In genomic region chr16:85686912-85687591, GRCh38 we compare ENCODE assay signal across 10 cellular contexts. TPM values are rescaled to one million over a fixed set of nuclear protein-coding genes. Genes with fewer than 3 reads are reported as not detected.
DNase-seq lines count a peak whose midpoint lies in the region; ATAC-seq and TF ChIP-seq lines count a peak whose summit lies in the region.
"Had no signal": no experiment of that assay in that cellular context is flagged by ENCODE, and none has a peak within 500 bp of the region (broad histone marks: within the 10 kb centered on the region; RNA-seq: fewer than 3 reads in every experiment).

No MANE protein-coding gene starts in this region.

- H3K27me3 Mint-ChIP-seq in effector memory CD8-positive, alpha-beta T cell = no peaks in the 10 kb centered on the region
- peaks cover 4% of the 10 kb centered on the region for H3K27me3 Mint-ChIP-seq in type B pancreatic cell

- H3K4me3 Mint-ChIP-seq in effector memory CD8-positive, alpha-beta T cell = peak overlapping the region; percentile 80 to 82
- peak overlapping the region; percentile 85 for H3K4me3 Mint-ChIP-seq in type B pancreatic cell

- no peaks in the 10 kb centered on the region for H3K9me3 Mint-ChIP-seq in effector memory CD8-positive, alpha-beta T cell
- no peaks in the 10 kb centered on the region for H3K9me3 Mint-ChIP-seq in type B pancreatic cell

- no peak for TF ChIP-seq CTCF in type B pancreatic cell (conservative IDR thresholded peaks at IDR 0.05)

- no peak for ATAC-seq in Right ventricle myocardium superior (ENCODE audit: poor library complexity)
- no peak for ATAC-seq in effector memory CD8-positive, alpha-beta T cell (replicated peaks)
- no peak for ATAC-seq in HG03378 (IDR thresholded peaks at IDR 0.05; ENCODE audit: unreplicated experiment)
- ATAC-seq in GM19463 (IDR thresholded peaks at IDR 0.05; ENCODE audit: unreplicated experiment) = no peak
- ATAC-seq: pancreas had no signal

- intact Hi-C loops in Right ventricle myocardium superior (cut with DNase I) (no loop called here), cardiac septum (cut with DNase I) (no loop called here)

- no peak overlapping the region for H3K27ac Mint-ChIP-seq in effector memory CD8-positive, alpha-beta T cell
- H3K27ac Mint-ChIP-seq in type B pancreatic cell = no peak overlapping the region

- H3K36me3 Mint-ChIP-seq in effector memory CD8-positive, alpha-beta T cell (ENCODE audit: insufficient read depth) = peaks cover 3% of the 10 kb centered on the region
- peaks cover 11% of the 10 kb centered on the region for H3K36me3 Mint-ChIP-seq in type B pancreatic cell

- H3K4me1 Mint-ChIP-seq in effector memory CD8-positive, alpha-beta T cell (ENCODE audit: low read depth in 2 of 2) = peaks cover 0 to 2% of the 10 kb centered on the region in 2 donors
- H3K4me1 Mint-ChIP-seq in type B pancreatic cell (ENCODE audit: unreplicated experiment) = peaks cover 29% of the 10 kb centered on the region

- peak; percentile 26 for DNase-seq in Right ventricle myocardium superior
- no peak for DNase-seq in cardiac septum (ENCODE audit: low spot score)
- DNase-seq in RKO (ENCODE audit: low spot score) = peak; percentile 40
- no peak for DNase-seq in effector memory CD8-positive, alpha-beta T cell
- DNase-seq in type B pancreatic cell (ENCODE audit: extremely low spot score, unreplicated experiment) = no peak
- DNase-seq in GM19238 (ENCODE audit: insufficient read length, low spot score) = no peak
- DNase-seq: NCI-H2107 had no signal

RNA-seq across cellular contexts. Expression of gene GINS2, which starts 1.7 kb away (rescaled TPM):
- total RNA-seq in Right ventricle myocardium superior (0.81 TPM), cardiac septum (0.38 TPM), type B pancreatic cell (ENCODE audit: low replicate concordance) (13.7 and 39.9 TPM in 2 replicates)

Comparison
In these comparisons a context has a peak if more than half of its experiments do, and no peak if none do; other contexts are left out.
1. DNase-seq: peak in Right ventricle myocardium superior (single experiment) and RKO (single experiment); none in cardiac septum (single experiment), effector memory CD8-positive, alpha-beta T cell (0 of 3), type B pancreatic cell (single experiment) and GM19238 (single experiment).